26 cellular contexts compared by ENCODE assay signal in the genomic region with DNA sequence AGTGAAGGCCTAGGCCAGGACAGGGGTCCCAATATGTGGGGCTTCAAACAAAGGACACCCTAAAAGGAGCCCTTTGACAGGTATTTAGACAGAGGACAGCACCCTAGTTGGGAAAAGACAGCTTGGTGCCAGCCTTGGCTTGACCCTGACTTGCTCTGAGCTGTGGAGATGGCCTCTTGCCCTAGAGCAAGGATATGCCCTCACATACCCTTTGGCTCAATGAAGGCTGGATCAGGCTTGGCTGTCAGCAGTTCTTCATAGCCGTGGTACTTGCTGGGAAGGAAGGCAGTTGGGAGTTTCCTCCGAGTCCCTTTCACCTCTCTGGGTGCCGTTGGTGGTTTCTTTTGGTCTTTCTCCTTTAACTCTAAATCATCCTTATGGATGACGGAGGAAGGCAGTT.
"Had no signal": no experiment of that assay in that cellular context is flagged by ENCODE, and none has a peak within 500 bp of the region (broad histone marks: within the 10 kb centered on the region; RNA-seq: fewer than 3 reads in every experiment).

No MANE protein-coding gene starts in this region.

- FAIRE-seq: small intestine had no signal

- H3K4me3 ChIP-seq: neural progenitor cell, ovary, psoas muscle, right lobe of liver, sigmoid colon, stomach, suprapubic skin, testis, tibial artery, transverse colon, upper lobe of right lung, vagina had no signal

- H3K9me3 ChIP-seq: ovary, psoas muscle, right lobe of liver, sigmoid colon, stomach, suprapubic skin, testis, tibial artery, transverse colon, upper lobe of right lung, vagina had no signal

- H3K27ac ChIP-seq: neural progenitor cell, ovary, parathyroid adenoma, psoas muscle, right lobe of liver, sigmoid colon, stomach, suprapubic skin, testis, tibial artery, transverse colon, upper lobe of right lung, vagina had no signal

- ATAC-seq: naive thymus-derived CD4-positive, alpha-beta T cell; natural killer cell; stimulated activated effector memory CD8-positive, alpha-beta T cell treated with anti-CD3 and anti-CD28 coated beads, Interleukin-12 subunit alpha, Interleukin-12 subunit beta, amount 100 ng/mL, for 72 hours; stimulated activated naive B cell treated with anti-CD40 and anti-IgM and Interleukin-4, amounts not matched to agents 10 μg/mL and 1 μg/mL and 100 μg/mL, for 72 hours had no signal

- H3K27me3 ChIP-seq: neural progenitor cell, ovary, right lobe of liver, sigmoid colon, stomach, suprapubic skin, testis, tibial artery, transverse colon, upper lobe of right lung, vagina had no signal

- H3K4me1 ChIP-seq: parathyroid adenoma, psoas muscle, stomach, suprapubic skin, testis, tibial artery, transverse colon, upper lobe of right lung, vagina had no signal

- H3K36me3 ChIP-seq: neural progenitor cell, ovary had no signal

- DNase-seq: naive thymus-derived CD4-positive, alpha-beta T cell; natural killer cell; occipital lobe; ovary; posterior cingulate gyrus; psoas muscle; right cardiac atrium; right lobe of liver; sigmoid colon; small intestine; stimulated activated CD4-positive, alpha-beta T cell treated with anti-CD3 and anti-CD28 coated beads, Interleukin-15, amount 100 ng/mL, for 24 hours; stimulated activated CD4-positive, alpha-beta T cell treated with anti-CD3 and anti-CD28 coated beads, Interleukin-2, amount 100 ng/mL, for 24 hours; stimulated activated CD4-positive, alpha-beta T cell treated with anti-CD3 and anti-CD28 coated beads, Interleukin-2, amount 100 ng/mL, for 48 hours; stimulated activated CD4-positive, alpha-beta T cell treated with anti-CD3 and anti-CD28 coated beads, Interleukin-4, amount 100 ng/mL, for 24 hours; stimulated activated naive B cell treated with anti-CD40 and anti-IgM and Interleukin-4, amounts not matched to agents 10 μg/mL and 1 μg/mL and 100 μg/mL, for 72 hours; stimulated activated naive CD4-positive, alpha-beta T cell treated with Interleukin-2 at 50 U/mL for 16 hours; stomach; testis; tibial artery; transverse colon; upper lobe of right lung had no signal
